ENCODE assay signal across 8 cellular contexts in the genomic region with DNA sequence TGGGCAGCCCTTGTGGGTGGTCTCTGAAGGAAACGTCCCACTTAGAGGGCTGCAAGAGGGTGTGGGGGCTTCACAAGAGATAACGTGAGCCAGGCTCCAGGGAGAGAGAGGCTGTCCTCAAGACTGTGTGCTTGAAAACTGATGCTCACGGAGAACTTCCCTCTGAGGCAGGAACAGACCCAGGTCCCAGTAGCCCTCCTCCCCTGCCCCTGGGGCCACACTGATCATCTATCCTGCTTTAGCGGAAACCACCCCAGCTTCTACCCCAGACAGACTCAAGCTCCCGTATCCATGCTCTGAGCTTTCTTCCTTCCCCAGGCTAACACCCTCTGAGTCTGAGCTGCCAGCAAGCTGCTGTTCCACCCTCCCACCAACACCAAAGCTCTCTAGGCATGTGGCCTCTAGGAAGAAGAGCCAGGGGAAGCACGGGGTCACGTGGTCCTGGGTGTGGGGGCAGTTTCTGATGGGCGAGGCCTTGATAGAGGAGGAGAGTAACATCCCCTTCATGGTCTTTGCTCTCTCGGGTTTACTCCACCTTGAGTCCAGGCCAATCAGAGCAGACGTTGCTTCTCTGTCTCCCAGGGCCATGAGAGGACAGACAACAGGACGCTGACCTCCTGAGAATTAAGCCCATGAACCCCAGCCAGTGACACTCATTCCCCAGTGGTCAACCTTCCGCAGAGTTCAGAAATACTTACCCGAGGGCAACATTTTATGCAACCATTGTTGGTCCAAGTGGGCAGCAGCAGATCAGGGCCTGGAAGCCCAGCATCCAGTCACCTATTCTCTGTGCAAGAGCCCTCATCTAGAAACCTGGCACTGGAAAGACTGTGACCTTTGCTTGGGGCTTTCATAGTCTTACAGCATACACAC. TPM values are rescaled to one million over a fixed set of nuclear protein-coding genes. Genes with fewer than 3 reads are reported as not detected.
DNase-seq lines count a peak whose midpoint lies in the region; ATAC-seq, FAIRE-seq and TF ChIP-seq lines count a peak whose summit lies in the region.

No MANE protein-coding gene starts in this region.

- TF ChIP-seq CTCF in HepG2 (CRISPR knock-in tag; IDR thresholded peaks at IDR 0.05) (peak; percentile 49), D721Med (IDR thresholded peaks at IDR 0.05; ENCODE audit: insufficient read depth, missing control alignments) (no peak)

- peak overlapping the region; percentile 86 to 98 (median 97) for H3K4me3 ChIP-seq in HepG2 (replicated peaks in 1 of 3; ENCODE audit: insufficient read depth in 1 of 3, low read depth in 2 of 3, low read length in 3 of 3)

- intact Hi-C loops in HepG2 (cut with micrococcal nuclease; ENCODE audit: unreplicated experiment), result loop anchor here (1.0 kb wide), 3 partner anchors 13 to 46 kb away; a partner anchor contains a TSS

- BruUV-seq in HepG2 (replicated peaks; lab: Mats Ljungman, UMichigan), result no TSS peak

- POLR2A ChIA-PET in HepG2 (lab: Yijun Ruan, JAX), result interaction anchor here (0.5 to 14.4 kb wide), 52 partner anchors 9 to 1113 kb away, joined by 3 to 627 read pairs (median 8); a partner anchor contains a TSS

- DNase-seq in HT-29 (ENCODE audit: low spot score) (peak; percentile 31), SKM-1 treated with dmso at 0.1 percent for 144 hours (lab: John Stamatoyannopoulos, UW; ENCODE audit: unreplicated experiment) (peak; percentile 36), cerebellar cortex (ENCODE audit: low spot score) (peak; percentile 40), HepG2 (ENCODE audit: low spot score) (peak; percentile 100), D721Med (ENCODE audit: insufficient read length, low spot score) (no peak)
- DNase-seq in stimulated activated CD8-positive, alpha-beta memory T cell treated with anti-CD3 and anti-CD28 coated beads, Interleukin-2, amount 100 ng/mL, for 48 hours (ENCODE audit: low read depth in 2 of 2), result peak; percentile 56 to 70

- H3K36me3 ChIP-seq in ES-I3 (ENCODE audit: insufficient read depth, low read length) (peaks cover 21% of the 10 kb centered on the region), HepG2 (replicated peaks in 1 of 2; ENCODE audit: control insufficient read depth in 1 of 2, insufficient read depth in 2 of 2, low read length in 2 of 2) (peaks cover 30 to 35% of the 10 kb centered on the region in 2 experiments)

- H3K9me3 ChIP-seq in ES-I3 (ENCODE audit: control insufficient read depth, insufficient read depth, low read length) (no peaks in the 10 kb centered on the region; the same call in 1 of the 2 replicates), HepG2 (ENCODE audit: low read length) (no peaks in the 10 kb centered on the region)

- WGBS in HepG2 (ENCODE audit: low lambda C conversion rate), result 0% methylated on average over 13 of the region's 13 CpGs

- CTCF ChIA-PET in HepG2 (lab: Yijun Ruan, JAX; ENCODE audit: low intra/inter-chr PET ratio, low total read pairs), result interaction anchor here (3.3 kb wide), 1 partner anchor 14 kb away, joined by 10 read pairs; no protein-coding TSS in a partner anchor

- TF ChIP-seq RAD21 in HepG2 (CRISPR knock-in tag; IDR thresholded peaks at IDR 0.05), result peak; percentile 39

- in situ Hi-C loops in HepG2 (cut with HindIII; ENCODE audit: extremely low pct_ligation_motif_present, low pct_unique_long_range_greater_than_20kb), result no loop called here

- 0 out of 2 replicates have a peak, but pooled peaks cover 4% of the 10 kb centered on the region for H4K20me1 ChIP-seq in HepG2 (ENCODE audit: insufficient read depth, low read length)

- H2AFZ ChIP-seq in HepG2 (ENCODE audit: low read length), result no peak overlapping the region

- H3K9ac ChIP-seq in ES-I3 (ENCODE audit: low read depth, low read length), result peak overlapping the region; percentile 99
- H3K9ac ChIP-seq in HepG2 (ENCODE audit: insufficient read depth, low read depth, low read length), result peak overlapping the region; percentile 99

- peak overlapping the region; percentile 87 for H3K27ac ChIP-seq in HepG2 (ENCODE audit: extremely low read length, insufficient read depth, low read length)

- ATAC-seq in GM21381 (IDR thresholded peaks at IDR 0.05; ENCODE audit: unreplicated experiment) (peak; percentile 54), HepG2 (peak; percentile 77)

- peak in 1 of 2 experiments; percentile 84 for TF ChIP-seq EP300 in HepG2 (IDR thresholded peaks at IDR 0.05; ENCODE audit: low read depth in 2 of 2, low read length in 2 of 2)
- peak; percentile 90 for TF ChIP-seq EP300 in HepG2 (CRISPR knock-in tag; IDR thresholded peaks at IDR 0.05; ENCODE audit: borderline replicate concordance)

- FAIRE-seq in HepG2 (lab: Jason Lieb, UNC) (peak; percentile 100), D721Med (lab: Jason Lieb, UNC) (no peak)

- peaks cover 0 to 6% of the 10 kb centered on the region in 2 experiments; a peak in 1 of 5 replicates for H3K27me3 ChIP-seq in HepG2 (ENCODE audit: control insufficient read depth in 1 of 2, insufficient read depth in 2 of 2, low read length in 2 of 2)

- H3K79me2 ChIP-seq in HepG2 (ENCODE audit: insufficient read depth, low read length), result peaks cover 28% of the 10 kb centered on the region

- peak overlapping the region; percentile 99 for H3K4me2 ChIP-seq in HepG2 (ENCODE audit: low read depth, low read length)

- H3K4me1 ChIP-seq in ES-I3 (ENCODE audit: insufficient read depth, low read length) (peaks cover 9% of the 10 kb centered on the region), HepG2 (ENCODE audit: insufficient read depth, low read length) (peaks cover 64% of the 10 kb centered on the region)

- peak in 1 of 2 experiments; percentile 98; a peak in 2 of 4 replicates for TF ChIP-seq POLR2A in HepG2 (IDR thresholded peaks at IDR 0.05; ENCODE audit: insufficient read depth in 1 of 2, low read depth in 2 of 2, low read length in 2 of 2)

RNA-seq across cellular contexts. Expression of a gene that starts 1.3 kb away (rescaled TPM):
- total RNA-seq in HT-29 (2014; rRNA removed; shearing (Covaris generic)), result 30.5 and 36.1 TPM in 2 replicates
- total RNA-seq in HepG2 (2016; rRNA removed; fragmentation: Illumina TruSeq; extraction: Trizol), result 118 and 129 TPM in 2 replicates
- 29.7 and 32.7 TPM in 2 replicates for total RNA-seq in HepG2 (2016; cell fraction: cytosol; rRNA removed; fragmentation: Illumina TruSeq; extraction: Trizol; ENCODE audit: low read depth)
- total RNA-seq in HepG2 (2016; cell fraction: insoluble cytoplasmic fraction; rRNA removed; fragmentation: Illumina TruSeq; extraction: Trizol), result 112 and 129 TPM in 2 replicates
- 38.2 and 39.1 TPM in 2 replicates for total RNA-seq in HepG2 (2016; cell fraction: membrane; rRNA removed; fragmentation: Illumina TruSeq; extraction: Trizol)
- total RNA-seq in HepG2 (2016; cell fraction: nucleus; rRNA removed; fragmentation: Illumina TruSeq; extraction: Trizol), result 96.7 and 121 TPM in 2 replicates
- polyA plus RNA-seq in HepG2 (2011; rRNA removed), result 272 and 316 TPM in 2 replicates
- polyA plus RNA-seq in HepG2 (2011; cell fraction: cytosol; rRNA removed), result 238 and 309 TPM in 2 replicates
- polyA plus RNA-seq in HepG2 (2011; cell fraction: nucleus; rRNA removed), result 309 TPM in 2 replicates
- polyA plus RNA-seq in HepG2 (2012), result 216 and 286 TPM in 2 replicates
- polyA plus RNA-seq in HepG2 (2016; cell fraction: cytosol; fragmentation: Illumina TruSeq; extraction: Trizol; ENCODE audit: low read depth), result 19.2 and 20.8 TPM in 2 replicates
- 122 and 140 TPM in 2 replicates for polyA plus RNA-seq in HepG2 (2016; cell fraction: insoluble cytoplasmic fraction; fragmentation: Illumina TruSeq; extraction: Trizol; ENCODE audit: low read depth)
- polyA plus RNA-seq in HepG2 (2016; cell fraction: membrane; fragmentation: Illumina TruSeq; extraction: Trizol; ENCODE audit: low read depth), result 27.1 and 31.0 TPM in 2 replicates
- 172 and 175 TPM in 2 replicates for polyA plus RNA-seq in HepG2 (2016; cell fraction: nucleus; fragmentation: Illumina TruSeq; extraction: Trizol; ENCODE audit: insufficient read depth, low read depth)
- polyA minus RNA-seq in HepG2 (2011; rRNA and poly(A)+ RNA removed; ENCODE audit: low replicate concordance), result 87.1 and 691 TPM in 2 replicates
- polyA minus RNA-seq in HepG2 (2011; cell fraction: cytosol; rRNA and poly(A)+ RNA removed), result 204 and 209 TPM in 2 replicates
- 128 and 158 TPM in 2 replicates for polyA minus RNA-seq in HepG2 (2011; cell fraction: nucleus; rRNA and poly(A)+ RNA removed)

RNA-seq across cellular contexts. Expression of a gene that starts 19.1 kb away (rescaled TPM):
- total RNA-seq in HT-29 (2014; rRNA removed; shearing (Covaris generic)), result 75.8 and 81.2 TPM in 2 replicates
- total RNA-seq in HepG2 (2016; rRNA removed; fragmentation: Illumina TruSeq; extraction: Trizol), result 257 and 342 TPM in 2 replicates
- total RNA-seq in HepG2 (2016; cell fraction: cytosol; rRNA removed; fragmentation: Illumina TruSeq; extraction: Trizol; ENCODE audit: low read depth), result 34.1 and 39.6 TPM in 2 replicates
- total RNA-seq in HepG2 (2016; cell fraction: insoluble cytoplasmic fraction; rRNA removed; fragmentation: Illumina TruSeq; extraction: Trizol), result 258 and 327 TPM in 2 replicates
- 160 and 166 TPM in 2 replicates for total RNA-seq in HepG2 (2016; cell fraction: membrane; rRNA removed; fragmentation: Illumina TruSeq; extraction: Trizol)
- total RNA-seq in HepG2 (2016; cell fraction: nucleus; rRNA removed; fragmentation: Illumina TruSeq; extraction: Trizol), result 174 and 191 TPM in 2 replicates
- polyA plus RNA-seq in HepG2 (2011; rRNA removed), result 150 and 176 TPM in 2 replicates
- 134 and 153 TPM in 2 replicates for polyA plus RNA-seq in HepG2 (2011; cell fraction: cytosol; rRNA removed)
- 221 and 233 TPM in 2 replicates for polyA plus RNA-seq in HepG2 (2011; cell fraction: nucleus; rRNA removed)
- 123 and 142 TPM in 2 replicates for polyA plus RNA-seq in HepG2 (2012)
- 37.7 and 39.7 TPM in 2 replicates for polyA plus RNA-seq in HepG2 (2016; cell fraction: cytosol; fragmentation: Illumina TruSeq; extraction: Trizol; ENCODE audit: low read depth)
- polyA plus RNA-seq in HepG2 (2016; cell fraction: insoluble cytoplasmic fraction; fragmentation: Illumina TruSeq; extraction: Trizol; ENCODE audit: low read depth), result 251 and 268 TPM in 2 replicates
- polyA plus RNA-seq in HepG2 (2016; cell fraction: membrane; fragmentation: Illumina TruSeq; extraction: Trizol; ENCODE audit: low read depth), result 114 and 116 TPM in 2 replicates
- 253 and 275 TPM in 2 replicates for polyA plus RNA-seq in HepG2 (2016; cell fraction: nucleus; fragmentation: Illumina TruSeq; extraction: Trizol; ENCODE audit: insufficient read depth, low read depth)
- polyA minus RNA-seq in HepG2 (2011; rRNA and poly(A)+ RNA removed; ENCODE audit: low replicate concordance), result 74.6 and 273 TPM in 2 replicates
- 98.7 and 103 TPM in 2 replicates for polyA minus RNA-seq in HepG2 (2011; cell fraction: cytosol; rRNA and poly(A)+ RNA removed)
- polyA minus RNA-seq in HepG2 (2011; cell fraction: nucleus; rRNA and poly(A)+ RNA removed), result 146 and 181 TPM in 2 replicates

RNA-seq across cellular contexts. Expression of a gene that starts 19.3 kb away (rescaled TPM):
- total RNA-seq in HT-29 (2014; rRNA removed; shearing (Covaris generic)), result 4.5 and 6.5 TPM in 2 replicates
- total RNA-seq in HepG2 (2016; rRNA removed; fragmentation: Illumina TruSeq; extraction: Trizol), result 4.7 and 5.2 TPM in 2 replicates
- total RNA-seq in HepG2 (2016; cell fraction: cytosol; rRNA removed; fragmentation: Illumina TruSeq; extraction: Trizol; ENCODE audit: low read depth), result 6.6 and 7.1 TPM in 2 replicates
- 4.7 and 5.6 TPM in 2 replicates for total RNA-seq in HepG2 (2016; cell fraction: insoluble cytoplasmic fraction; rRNA removed; fragmentation: Illumina TruSeq; extraction: Trizol)
- total RNA-seq in HepG2 (2016; cell fraction: membrane; rRNA removed; fragmentation: Illumina TruSeq; extraction: Trizol), result 9.2 and 10.6 TPM in 2 replicates
- total RNA-seq in HepG2 (2016; cell fraction: nucleus; rRNA removed; fragmentation: Illumina TruSeq; extraction: Trizol), result 3.4 and 5.1 TPM in 2 replicates
- 2.5 and 3.4 TPM in 2 replicates for polyA plus RNA-seq in HepG2 (2011; rRNA removed)
- polyA plus RNA-seq in HepG2 (2011; cell fraction: cytosol; rRNA removed), result 2.9 and 5.2 TPM in 2 replicates
- 3.5 and 3.9 TPM in 2 replicates for polyA plus RNA-seq in HepG2 (2011; cell fraction: nucleus; rRNA removed)
- 2.2 and 2.5 TPM in 2 replicates for polyA plus RNA-seq in HepG2 (2012)
- 3.4 and 5.1 TPM in 2 replicates for polyA plus RNA-seq in HepG2 (2016; cell fraction: cytosol; fragmentation: Illumina TruSeq; extraction: Trizol; ENCODE audit: low read depth)
- 4.5 and 4.7 TPM in 2 replicates for polyA plus RNA-seq in HepG2 (2016; cell fraction: insoluble cytoplasmic fraction; fragmentation: Illumina TruSeq; extraction: Trizol; ENCODE audit: low read depth)
- 6.1 and 7.7 TPM in 2 replicates for polyA plus RNA-seq in HepG2 (2016; cell fraction: membrane; fragmentation: Illumina TruSeq; extraction: Trizol; ENCODE audit: low read depth)
- 3.5 and 4.8 TPM in 2 replicates for polyA plus RNA-seq in HepG2 (2016; cell fraction: nucleus; fragmentation: Illumina TruSeq; extraction: Trizol; ENCODE audit: insufficient read depth, low read depth)
- polyA minus RNA-seq in HepG2 (2011; rRNA and poly(A)+ RNA removed; ENCODE audit: low replicate concordance), result 0.58 and 9.0 TPM in 2 replicates
- polyA minus RNA-seq in HepG2 (2011; cell fraction: cytosol; rRNA and poly(A)+ RNA removed), result 3.0 and 3.9 TPM in 2 replicates
- 6.1 and 6.6 TPM in 2 replicates for polyA minus RNA-seq in HepG2 (2011; cell fraction: nucleus; rRNA and poly(A)+ RNA removed)

RNA-seq across cellular contexts. Expression of a gene that starts 24.1 kb away (rescaled TPM):
- total RNA-seq in HT-29 (2014; rRNA removed; shearing (Covaris generic)), result not detected in 2 replicates
- total RNA-seq in HepG2 (2016; rRNA removed; fragmentation: Illumina TruSeq; extraction: Trizol), result not detected in 2 replicates
- not detected in 2 replicates for total RNA-seq in HepG2 (2016; cell fraction: cytosol; rRNA removed; fragmentation: Illumina TruSeq; extraction: Trizol; ENCODE audit: low read depth)
- not detected in 2 replicates for total RNA-seq in HepG2 (2016; cell fraction: insoluble cytoplasmic fraction; rRNA removed; fragmentation: Illumina TruSeq; extraction: Trizol)
- not detected in 2 replicates for total RNA-seq in HepG2 (2016; cell fraction: membrane; rRNA removed; fragmentation: Illumina TruSeq; extraction: Trizol)
- total RNA-seq in HepG2 (2016; cell fraction: nucleus; rRNA removed; fragmentation: Illumina TruSeq; extraction: Trizol), result not detected in 2 replicates
- 0.03 TPM in 1 of 2 replicates, not detected in the other for polyA plus RNA-seq in HepG2 (2011; rRNA removed)
- polyA plus RNA-seq in HepG2 (2011; cell fraction: cytosol; rRNA removed), result not detected in 2 replicates
- 0.06 and 0.16 TPM in 2 replicates for polyA plus RNA-seq in HepG2 (2011; cell fraction: nucleus; rRNA removed)
- 0.05 TPM in 1 of 2 replicates, not detected in the other for polyA plus RNA-seq in HepG2 (2012)
- polyA plus RNA-seq in HepG2 (2016; cell fraction: cytosol; fragmentation: Illumina TruSeq; extraction: Trizol; ENCODE audit: low read depth), result not detected in 2 replicates
- not detected in 2 replicates for polyA plus RNA-seq in HepG2 (2016; cell fraction: insoluble cytoplasmic fraction; fragmentation: Illumina TruSeq; extraction: Trizol; ENCODE audit: low read depth)
- not detected in 2 replicates for polyA plus RNA-seq in HepG2 (2016; cell fraction: membrane; fragmentation: Illumina TruSeq; extraction: Trizol; ENCODE audit: low read depth)
- not detected in 2 replicates for polyA plus RNA-seq in HepG2 (2016; cell fraction: nucleus; fragmentation: Illumina TruSeq; extraction: Trizol; ENCODE audit: insufficient read depth, low read depth)
- polyA minus RNA-seq in HepG2 (2011; rRNA and poly(A)+ RNA removed; ENCODE audit: low replicate concordance), result 0.16 TPM in 1 of 2 replicates, not detected in the other
- polyA minus RNA-seq in HepG2 (2011; cell fraction: cytosol; rRNA and poly(A)+ RNA removed), result not detected in 2 replicates
- polyA minus RNA-seq in HepG2 (2011; cell fraction: nucleus; rRNA and poly(A)+ RNA removed), result not detected in 2 replicates

RNA-seq across cellular contexts. Expression of a gene that starts 35.0 kb away (rescaled TPM):
- total RNA-seq in HT-29 (2014; rRNA removed; shearing (Covaris generic)), result 0.13 and 0.74 TPM in 2 replicates
- total RNA-seq in HepG2 (2016; rRNA removed; fragmentation: Illumina TruSeq; extraction: Trizol), result 3.1 and 5.8 TPM in 2 replicates
- total RNA-seq in HepG2 (2016; cell fraction: cytosol; rRNA removed; fragmentation: Illumina TruSeq; extraction: Trizol; ENCODE audit: low read depth), result 2.1 and 4.3 TPM in 2 replicates
- 4.0 and 5.2 TPM in 2 replicates for total RNA-seq in HepG2 (2016; cell fraction: insoluble cytoplasmic fraction; rRNA removed; fragmentation: Illumina TruSeq; extraction: Trizol)
- 2.2 and 3.3 TPM in 2 replicates for total RNA-seq in HepG2 (2016; cell fraction: membrane; rRNA removed; fragmentation: Illumina TruSeq; extraction: Trizol)
- 4.1 and 5.6 TPM in 2 replicates for total RNA-seq in HepG2 (2016; cell fraction: nucleus; rRNA removed; fragmentation: Illumina TruSeq; extraction: Trizol)
- 2.7 and 3.6 TPM in 2 replicates for polyA plus RNA-seq in HepG2 (2011; rRNA removed)
- polyA plus RNA-seq in HepG2 (2011; cell fraction: cytosol; rRNA removed), result 2.3 and 4.4 TPM in 2 replicates
- 11.8 and 15.0 TPM in 2 replicates for polyA plus RNA-seq in HepG2 (2011; cell fraction: nucleus; rRNA removed)
- 2.5 and 2.7 TPM in 2 replicates for polyA plus RNA-seq in HepG2 (2012)
- 3.0 and 3.4 TPM in 2 replicates for polyA plus RNA-seq in HepG2 (2016; cell fraction: cytosol; fragmentation: Illumina TruSeq; extraction: Trizol; ENCODE audit: low read depth)
- polyA plus RNA-seq in HepG2 (2016; cell fraction: insoluble cytoplasmic fraction; fragmentation: Illumina TruSeq; extraction: Trizol; ENCODE audit: low read depth), result 2.7 and 3.0 TPM in 2 replicates
- polyA plus RNA-seq in HepG2 (2016; cell fraction: membrane; fragmentation: Illumina TruSeq; extraction: Trizol; ENCODE audit: low read depth), result 1.9 and 2.4 TPM in 2 replicates
- 6.4 and 7.9 TPM in 2 replicates for polyA plus RNA-seq in HepG2 (2016; cell fraction: nucleus; fragmentation: Illumina TruSeq; extraction: Trizol; ENCODE audit: insufficient read depth, low read depth)
- 1.6 and 7.9 TPM in 2 replicates for polyA minus RNA-seq in HepG2 (2011; rRNA and poly(A)+ RNA removed; ENCODE audit: low replicate concordance)
- 2.1 TPM in 2 replicates for polyA minus RNA-seq in HepG2 (2011; cell fraction: cytosol; rRNA and poly(A)+ RNA removed)
- 3.9 and 4.2 TPM in 2 replicates for polyA minus RNA-seq in HepG2 (2011; cell fraction: nucleus; rRNA and poly(A)+ RNA removed)
